Comparison of ENCODE assay signal across 8 cellular contexts in the genomic region with DNA sequence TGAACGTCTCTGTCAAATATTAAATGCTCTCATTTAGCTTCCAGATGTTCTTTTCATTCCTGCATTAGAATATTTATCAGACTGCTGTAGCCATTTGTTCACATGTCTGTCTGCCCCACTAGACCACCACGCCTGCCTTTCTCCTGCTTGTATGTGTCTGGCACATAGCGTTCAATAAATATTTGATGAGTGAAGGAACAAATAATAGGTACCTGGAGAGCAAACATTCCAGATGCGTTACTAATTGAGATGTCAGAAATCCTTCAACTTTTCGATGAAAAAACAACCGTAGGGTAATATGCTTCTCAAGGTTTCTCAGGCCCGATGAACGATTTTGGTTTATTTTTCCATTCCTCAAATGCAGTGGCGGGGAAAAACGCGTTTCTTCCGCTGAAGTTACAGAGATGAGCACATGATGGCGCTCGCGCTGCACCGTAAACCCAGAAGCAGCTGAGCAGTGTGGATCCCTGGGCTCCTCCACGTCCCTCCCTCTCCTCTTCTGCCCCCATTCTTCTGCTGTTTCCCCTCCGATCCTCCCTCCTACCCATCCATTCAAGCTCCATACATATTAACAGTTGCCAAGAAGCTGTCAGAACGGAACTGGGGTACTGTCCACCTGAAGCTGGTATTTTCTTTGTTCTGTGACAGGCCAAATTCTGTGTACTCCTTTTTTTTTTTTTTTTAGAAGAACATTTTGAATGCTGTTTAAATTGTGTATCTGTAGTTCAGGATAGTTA.
DNase-seq lines count a peak whose midpoint lies in the region; ATAC-seq and TF ChIP-seq lines count a peak whose summit lies in the region.

No MANE protein-coding gene starts in this region.

- H3K27me3 ChIP-seq in psoas muscle (ENCODE audit: insufficient read depth in 3 of 3, low read length in 2 of 3): no peaks in the 10 kb centered on the region

- TF ChIP-seq CTCF in psoas muscle (IDR thresholded peaks at IDR 0.05): peak; percentile 75

- H3K4me1 Mint-ChIP-seq in activated naive CD8-positive, alpha-beta T cell treated with anti-CD3 and anti-CD28 coated beads, Interleukin-2, amount 50 U/mL, for 24 hours: no peaks in the 10 kb centered on the region

- H3K27ac Mint-ChIP-seq in activated naive CD8-positive, alpha-beta T cell treated with anti-CD3 and anti-CD28 coated beads, Interleukin-2, amount 50 U/mL, for 24 hours: no peak overlapping the region

- peak in 11 of 14 donors; percentile 2 to 56 (median 21) for DNase-seq in C1 segment of cervical spinal cord (lab: John Stamatoyannopoulos, UW)
- peak; percentile 69 for DNase-seq in NCI-H2107 treated with DMSO at 0.1 percent for 48 hours (lab: John Stamatoyannopoulos, UW; ENCODE audit: unreplicated experiment)
- DNase-seq in activated naive CD8-positive, alpha-beta T cell treated with anti-CD3 and anti-CD28 coated beads, Interleukin-2, amount 50 U/mL, for 24 hours: peak; percentile 8
- DNase-seq in left cardiac atrium: peak; percentile 72
- peak; percentile 44 to 66 for DNase-seq in psoas muscle
- no peak for DNase-seq in NK-92 treated with Interleukin-12 subunit alpha and Interleukin-12 subunit beta, amount 100 ng/mL, for 24 hours (lab: John Stamatoyannopoulos, UW)
- no peak for DNase-seq in GF-D8 (lab: John Stamatoyannopoulos, UW)

- H3K9me3 ChIP-seq in psoas muscle: no peaks in the 10 kb centered on the region

- H3K36me3 Mint-ChIP-seq in activated naive CD8-positive, alpha-beta T cell treated with anti-CD3 and anti-CD28 coated beads, Interleukin-2, amount 50 U/mL, for 24 hours (ENCODE audit: low read depth): no peaks in the 10 kb centered on the region

- H3K4me3 Mint-ChIP-seq in activated naive CD8-positive, alpha-beta T cell treated with anti-CD3 and anti-CD28 coated beads, Interleukin-2, amount 50 U/mL, for 24 hours: no peak overlapping the region

- 9 to 11% (median 9%) methylated on average over 19 of the region's 19 CpGs for WGBS in psoas muscle, 3 donors

- peaks cover 4% of the 10 kb centered on the region for H3K9me3 Mint-ChIP-seq in activated naive CD8-positive, alpha-beta T cell treated with anti-CD3 and anti-CD28 coated beads, Interleukin-2, amount 50 U/mL, for 24 hours

- H3K4me3 ChIP-seq in psoas muscle: peak overlapping the region; percentile 31

- H3K4me1 ChIP-seq in psoas muscle: no peaks in the 10 kb centered on the region

- intact Hi-C loops in left cardiac atrium (cut with DNase I) (loop anchor here (2.0 to 10.0 kb wide), 3 partner anchors 51 to 1731 kb away; no protein-coding TSS in a partner anchor), psoas muscle (cut with DNase I) (loop anchor here (5.0 kb wide), 1 partner anchor 53 kb away; no protein-coding TSS in a partner anchor)

- H3K36me3 ChIP-seq in psoas muscle (ENCODE audit: insufficient read depth in 1 of 2, low read depth in 1 of 2): no peaks in the 10 kb centered on the region

- H3K27ac ChIP-seq in psoas muscle: no peak overlapping the region

- peak; percentile 72 for ATAC-seq in GM21723 (IDR thresholded peaks at IDR 0.05; ENCODE audit: unreplicated experiment)
- ATAC-seq in activated naive CD8-positive, alpha-beta T cell treated with anti-CD3 and anti-CD28 coated beads, Interleukin-2, amount 50 U/mL, for 24 hours: no peak
- peak; percentile 92 to 93 for ATAC-seq in left cardiac atrium
- ATAC-seq in psoas muscle: peak; percentile 73 to 88 (median 86)

- no peaks in the 10 kb centered on the region for H3K27me3 Mint-ChIP-seq in activated naive CD8-positive, alpha-beta T cell treated with anti-CD3 and anti-CD28 coated beads, Interleukin-2, amount 50 U/mL, for 24 hours

Comparison
In these comparisons a context has a peak if more than half of its experiments do, and no peak if none do; other contexts are left out.
1. DNase-seq: peak in C1 segment of cervical spinal cord (11 of 14), NCI-H2107 treated with DMSO at 0.1 percent for 48 hours (single experiment), activated naive CD8-positive, alpha-beta T cell treated with anti-CD3 and anti-CD28 coated beads, Interleukin-2, amount 50 U/mL, for 24 hours (single experiment), left cardiac atrium (single experiment) and psoas muscle (2 of 2); none in NK-92 treated with Interleukin-12 subunit alpha and Interleukin-12 subunit beta, amount 100 ng/mL, for 24 hours (single experiment) and GF-D8 (single experiment).